ENCODE assay signal across 2 cellular contexts in genomic region chr22:32621656-32622003, GRCh38.
TF ChIP-seq lines count a peak whose summit lies in the region.

No MANE protein-coding gene starts in this region.

TF ChIP-seq in K562, 482 proteins besides CTCF, POLR2A, EP300 and RAD21 (continued from another document):
- TF ChIP-seq E2F5 (CRISPR knock-in tag; IDR thresholded peaks at IDR 0.05): no peak
- TF ChIP-seq ZBTB17 (CRISPR knock-in tag; IDR thresholded peaks at IDR 0.05): no peak
- no peak for TF ChIP-seq MTA1 (IDR thresholded peaks at IDR 0.05; ENCODE audit: borderline replicate concordance)
- TF ChIP-seq MLLT1 (IDR thresholded peaks at IDR 0.05): no peak
- TF ChIP-seq PURB (CRISPR knock-in tag; IDR thresholded peaks at IDR 0.05; ENCODE audit: low read depth): no peak
- peak; percentile 69 for TF ChIP-seq CHD4 (IDR thresholded peaks at IDR 0.05; ENCODE audit: insufficient read depth, insufficient replicate concordance, low read depth, low read length, poor library complexity, severe bottlenecking)
- TF ChIP-seq FOXM1 (IDR thresholded peaks at IDR 0.05; ENCODE audit: low read depth): no peak
- TF ChIP-seq FOXM1 (CRISPR knock-in tag; IDR thresholded peaks at IDR 0.05; ENCODE audit: low read depth): no peak
- TF ChIP-seq ADNP (tag; IDR thresholded peaks at IDR 0.05): peak; percentile 61
- TF ChIP-seq RBM25 (IDR thresholded peaks at IDR 0.05; ENCODE audit: low read depth, low read length, severe bottlenecking): peak; percentile 92
- TF ChIP-seq LEF1 (IDR thresholded peaks at IDR 0.05): no peak
- TF ChIP-seq ZNF311 (CRISPR knock-in tag; IDR thresholded peaks at IDR 0.05): no peak
- TF ChIP-seq JUNB (CRISPR knock-in tag; conservative IDR thresholded peaks at IDR 0.05): no peak
- TF ChIP-seq BCOR (IDR thresholded peaks at IDR 0.05): peak; percentile 79; the same call in 1 of the 2 replicates
- TF ChIP-seq STAG1 (CRISPR knock-in tag; IDR thresholded peaks at IDR 0.05; ENCODE audit: borderline replicate concordance): no peak
- no peak for TF ChIP-seq BHLHE40 (IDR thresholded peaks at IDR 0.05; ENCODE audit: low read length)
- no peak for TF ChIP-seq SLC30A9 (CRISPR knock-in tag; IDR thresholded peaks at IDR 0.05)
- TF ChIP-seq CEBPZ (IDR thresholded peaks at IDR 0.05; ENCODE audit: borderline replicate concordance, low read depth, low read length): no peak
- no peak for TF ChIP-seq GTF2F1 (IDR thresholded peaks at IDR 0.05; ENCODE audit: low read depth, low read length)
- TF ChIP-seq FOXK1 (CRISPR knock-in tag; IDR thresholded peaks at IDR 0.05; ENCODE audit: borderline replicate concordance): no peak
- TF ChIP-seq ZNF347 (CRISPR knock-in tag; IDR thresholded peaks at IDR 0.05; ENCODE audit: low read depth): no peak
- TF ChIP-seq RCOR1 (IDR thresholded peaks at IDR 0.05; ENCODE audit: borderline replicate concordance in 1 of 2, low read depth in 2 of 2, low read length in 2 of 2): peak in 1 of 2 experiments; percentile 27; a peak in 1 of 4 replicates
- no peak for TF ChIP-seq ARID2 (IDR thresholded peaks at IDR 0.05)
- no peak for TF ChIP-seq CREB3 (tag; conservative IDR thresholded peaks at IDR 0.05; ENCODE audit: low read depth)

TF ChIP-seq in liver, 16 proteins besides CTCF, POLR2A, EP300 and RAD21 (continued from another document):
- TF ChIP-seq EGR1 (IDR thresholded peaks at IDR 0.05; ENCODE audit: low read depth in 2 of 2) (no peak), FOXA2 (IDR thresholded peaks at IDR 0.05) (no peak), FOXA1 (IDR thresholded peaks at IDR 0.05) (no peak), SP1 (IDR thresholded peaks at IDR 0.05) (no peak), MAX (IDR thresholded peaks at IDR 0.05) (no peak), HNF4A (conservative IDR thresholded peaks at IDR 0.05) (no peak), GABPA (IDR thresholded peaks at IDR 0.05 in 1 of 2, conservative IDR thresholded peaks at IDR 0.05 in 1 of 2) (no peak), HNF4G (IDR thresholded peaks at IDR 0.05) (no peak), ATF3 (IDR thresholded peaks at IDR 0.05) (no peak), JUND (IDR thresholded peaks at IDR 0.05) (no peak), RXRA (IDR thresholded peaks at IDR 0.05) (no peak)
